ENCODE assay signal across 8 cellular contexts in the genomic region with DNA sequence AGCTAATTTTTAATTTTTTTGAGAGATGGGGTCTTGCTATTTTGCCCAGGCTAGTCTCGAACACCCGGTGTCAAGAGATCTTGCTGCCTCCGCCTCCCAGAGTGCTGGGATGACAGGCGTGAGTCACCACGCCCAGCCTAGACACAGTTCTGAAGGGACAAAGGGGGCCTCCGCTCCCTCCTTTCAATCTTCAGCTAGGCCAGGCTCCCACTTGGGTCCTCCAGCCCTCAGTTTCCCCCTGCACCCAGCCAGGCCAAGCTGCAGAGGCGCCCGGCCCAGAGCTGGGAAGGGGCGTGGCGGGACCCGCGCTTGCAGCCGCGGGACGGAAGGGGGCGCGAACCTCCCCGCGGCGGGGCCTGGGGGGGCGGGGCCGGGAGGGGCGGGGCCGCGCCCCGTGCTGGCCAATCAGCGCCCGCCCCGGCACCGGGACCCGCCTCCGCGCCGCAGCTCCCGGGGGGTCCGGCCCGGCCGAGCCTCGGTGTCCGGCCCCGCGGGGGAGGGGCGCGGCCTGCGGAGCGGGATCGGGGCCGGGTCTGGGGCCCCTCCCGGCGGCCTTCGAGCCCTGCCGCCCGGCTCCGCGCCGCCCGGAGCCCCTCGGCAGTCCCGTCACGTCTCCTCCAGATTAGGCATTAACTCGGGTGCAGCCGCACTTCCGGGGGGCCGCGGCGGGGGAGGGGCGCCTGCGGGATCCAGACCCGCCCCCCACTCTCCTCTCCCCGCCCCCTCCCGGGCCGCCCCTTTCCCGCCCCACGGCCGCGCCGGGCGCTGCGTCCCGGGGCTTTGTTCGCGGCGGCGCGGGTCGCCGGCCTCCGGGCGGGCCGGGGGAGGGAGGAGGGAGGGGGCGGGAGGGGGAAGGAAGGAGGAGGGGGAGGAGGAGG.
DNase-seq lines count a peak whose midpoint lies in the region; ATAC-seq lines count a peak whose summit lies in the region.

No MANE protein-coding gene starts in this region.

- peaks cover 3% of the 10 kb centered on the region for H3K36me3 Mint-ChIP-seq in central memory CD8-positive, alpha-beta T cell (ENCODE audit: insufficient read depth)

- H3K9me3 Mint-ChIP-seq in central memory CD8-positive, alpha-beta T cell: no peaks in the 10 kb centered on the region

- H3K27ac Mint-ChIP-seq in central memory CD8-positive, alpha-beta T cell (ENCODE audit: low read depth): no peak overlapping the region

- ATAC-seq in HG02678 (IDR thresholded peaks at IDR 0.05; ENCODE audit: unreplicated experiment): peak; percentile 71
- peak; percentile 75 for ATAC-seq in central memory CD8-positive, alpha-beta T cell (replicated peaks; ENCODE audit: extremely low read depth, poor library complexity, severe bottlenecking)

- DNase-seq in NCI-H2081 (lab: John Stamatoyannopoulos, UW) (peak; percentile 51), NCI-H2081 treated with DMSO at 0.1 percent for 48 hours (lab: John Stamatoyannopoulos, UW) (no peak), NCI-H1930 (lab: John Stamatoyannopoulos, UW) (peak; percentile 70 to 88), left kidney (ENCODE audit: low read depth, low spot score) (peak; percentile 95)
- peak; percentile 64 to 76 (median 68) for DNase-seq in activated CD4-positive, CD25-positive, alpha-beta regulatory T cell (lab: John Stamatoyannopoulos, UW)
- peak; percentile 60 to 64 for DNase-seq in central memory CD8-positive, alpha-beta T cell (ENCODE audit: low spot score in 2 of 2)
- peak; percentile 83 to 86 for DNase-seq in stimulated activated CD4-positive, alpha-beta T cell treated with anti-CD3 and anti-CD28 coated beads, Interleukin-2, amount 100 ng/mL, for 24 hours

- H3K27me3 Mint-ChIP-seq in central memory CD8-positive, alpha-beta T cell: peaks cover 16% of the 10 kb centered on the region

- peak overlapping the region; percentile 54 for H3K4me3 Mint-ChIP-seq in central memory CD8-positive, alpha-beta T cell

- H3K4me1 Mint-ChIP-seq in central memory CD8-positive, alpha-beta T cell: peaks cover 13% of the 10 kb centered on the region
